ENCODE assay signal across 20 cellular contexts in genomic region chr17:81492202-81492601, GRCh38. TPM values are rescaled to one million over a fixed set of nuclear protein-coding genes. Genes with fewer than 3 reads are reported as not detected.
"Had no signal": no experiment of that assay in that cellular context is flagged by ENCODE, and none has a peak within 500 bp of the region (broad histone marks: within the 10 kb centered on the region; RNA-seq: fewer than 3 reads in every experiment).

No MANE protein-coding gene starts in this region.

- DNase-seq: activated CD4-positive, alpha-beta T cell treated with anti-CD3 and anti-CD28 coated beads, Interleukin-2, amount 10 ng/mL, durations not matched to agents 24 days and 14 days; activated CD8-positive, alpha-beta memory T cell treated with anti-CD3 and anti-CD28 coated beads, Interleukin-2, amount 50 U/mL, for 4 hours; activated effector memory CD4-positive, alpha-beta T cell treated with Interleukin-2 at 50 U/mL for 16 hours; activated naive CD4-positive, alpha-beta T cell treated with anti-CD3 and anti-CD28 coated beads, Interleukin-2, amount 50 U/mL, for 16 hours; activated T-cell treated with anti-CD3 and anti-CD28 coated beads, Interleukin-2, amount 50 U/mL, for 4 hours; aorta; foreskin keratinocyte; hypothalamus; kidney; left ventricle myocardium inferior; psoas muscle; sigmoid colon; spleen; stimulated activated CD4-positive, alpha-beta T cell treated with anti-CD3 and anti-CD28 coated beads, Interleukin-4, amount 100 ng/mL, for 4 hours; T-helper 1 cell; T-helper 9 cell had no signal

- H3K9me3 Mint-ChIP-seq: activated CD4-positive, alpha-beta T cell treated with anti-CD3 and anti-CD28 coated beads, Interleukin-2, amount 10 ng/mL, durations not matched to agents 24 days and 14 days; activated T-cell treated with anti-CD3 and anti-CD28 coated beads, Interleukin-2, amount 50 U/mL, for 4 hours; stimulated activated memory B cell treated with anti-CD40 and anti-IgM and Interleukin-4, amounts not matched to agents 10 μg/mL and 1 μg/mL and 100 μg/mL, for 72 hours had no signal

- H3K4me1 ChIP-seq: foreskin keratinocyte had no signal

- H3K36me3 Mint-ChIP-seq: stimulated activated memory B cell treated with anti-CD40 and anti-IgM and Interleukin-4, amounts not matched to agents 10 μg/mL and 1 μg/mL and 100 μg/mL, for 72 hours had no signal

- FAIRE-seq: kidney had no signal

- H3K9me3 ChIP-seq: left ventricle myocardium inferior, psoas muscle, sigmoid colon, spleen, thoracic aorta had no signal

- H3K4me3 ChIP-seq: coronary artery, left ventricle myocardium inferior, psoas muscle, sigmoid colon, spleen, thoracic aorta had no signal

- H3K27ac Mint-ChIP-seq: activated CD4-positive, alpha-beta T cell treated with anti-CD3 and anti-CD28 coated beads, Interleukin-2, amount 10 ng/mL, durations not matched to agents 24 days and 14 days; stimulated activated memory B cell treated with anti-CD40 and anti-IgM and Interleukin-4, amounts not matched to agents 10 μg/mL and 1 μg/mL and 100 μg/mL, for 72 hours had no signal

- ATAC-seq: activated T-cell treated with anti-CD3 and anti-CD28 coated beads, Interleukin-2, amount 50 U/mL, for 4 hours; foreskin keratinocyte; psoas muscle; stimulated activated memory B cell treated with anti-CD40 and anti-IgM and Interleukin-4, amounts not matched to agents 10 μg/mL and 1 μg/mL and 100 μg/mL, for 72 hours had no signal

- H3K27ac ChIP-seq: coronary artery, foreskin keratinocyte, left ventricle myocardium inferior, psoas muscle, sigmoid colon, spleen, thoracic aorta had no signal

- H3K36me3 ChIP-seq: left ventricle myocardium inferior, sigmoid colon, spleen, thoracic aorta had no signal

- H3K4me3 Mint-ChIP-seq: activated CD4-positive, alpha-beta T cell treated with anti-CD3 and anti-CD28 coated beads, Interleukin-2, amount 10 ng/mL, durations not matched to agents 24 days and 14 days; activated T-cell treated with anti-CD3 and anti-CD28 coated beads, Interleukin-2, amount 50 U/mL, for 4 hours; stimulated activated memory B cell treated with anti-CD40 and anti-IgM and Interleukin-4, amounts not matched to agents 10 μg/mL and 1 μg/mL and 100 μg/mL, for 72 hours had no signal

RNA-seq across cellular contexts. Expression of gene FSCN2, which starts 36.0 kb away (rescaled TPM):
- total RNA-seq: epithelial cell of proximal tubule, foreskin keratinocyte had no signal
- polyA plus RNA-seq: foreskin keratinocyte had no signal
